Comparison of ENCODE assay signal across 3 cellular contexts in the genomic region with DNA sequence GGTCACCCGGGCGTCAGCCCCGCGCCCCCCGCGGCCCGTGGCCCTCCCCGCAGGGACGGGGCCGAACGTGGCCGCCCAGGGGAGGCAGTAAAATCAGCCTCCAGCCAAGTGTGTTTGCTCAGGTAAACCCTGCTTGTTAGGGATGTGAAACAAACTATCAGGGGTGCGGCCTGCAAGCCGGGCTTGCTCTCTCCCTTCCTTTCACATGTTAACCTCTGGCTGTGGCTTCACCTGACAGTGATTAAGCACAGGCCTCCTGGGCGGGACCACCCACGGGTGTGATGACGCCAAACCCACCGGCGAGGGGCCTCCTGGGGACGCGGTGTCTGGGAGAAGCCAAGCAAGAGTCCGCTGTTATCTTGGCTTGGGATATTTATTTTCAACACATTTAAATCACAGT. TPM values are rescaled to one million over a fixed set of nuclear protein-coding genes. Genes with fewer than 3 reads are reported as not detected.
"Had no signal": no experiment of that assay in that cellular context is flagged by ENCODE, and none has a peak within 500 bp of the region (broad histone marks: within the 10 kb centered on the region; RNA-seq: fewer than 3 reads in every experiment).

No MANE protein-coding gene starts in this region.

RNA-seq across cellular contexts. Expression of gene CFC1, which starts 1.4 kb away (rescaled TPM):
- total RNA-seq: HT-29 had no signal
- polyA plus RNA-seq: IgD-negative memory B cell had no signal

RNA-seq across cellular contexts. Expression of gene POTEJ, which starts 13.3 kb away (rescaled TPM):
- total RNA-seq: H9, HT-29 had no signal
- polyA plus RNA-seq: IgD-negative memory B cell had no signal
